1 cellular context compared by ENCODE assay signal in the genomic region with DNA sequence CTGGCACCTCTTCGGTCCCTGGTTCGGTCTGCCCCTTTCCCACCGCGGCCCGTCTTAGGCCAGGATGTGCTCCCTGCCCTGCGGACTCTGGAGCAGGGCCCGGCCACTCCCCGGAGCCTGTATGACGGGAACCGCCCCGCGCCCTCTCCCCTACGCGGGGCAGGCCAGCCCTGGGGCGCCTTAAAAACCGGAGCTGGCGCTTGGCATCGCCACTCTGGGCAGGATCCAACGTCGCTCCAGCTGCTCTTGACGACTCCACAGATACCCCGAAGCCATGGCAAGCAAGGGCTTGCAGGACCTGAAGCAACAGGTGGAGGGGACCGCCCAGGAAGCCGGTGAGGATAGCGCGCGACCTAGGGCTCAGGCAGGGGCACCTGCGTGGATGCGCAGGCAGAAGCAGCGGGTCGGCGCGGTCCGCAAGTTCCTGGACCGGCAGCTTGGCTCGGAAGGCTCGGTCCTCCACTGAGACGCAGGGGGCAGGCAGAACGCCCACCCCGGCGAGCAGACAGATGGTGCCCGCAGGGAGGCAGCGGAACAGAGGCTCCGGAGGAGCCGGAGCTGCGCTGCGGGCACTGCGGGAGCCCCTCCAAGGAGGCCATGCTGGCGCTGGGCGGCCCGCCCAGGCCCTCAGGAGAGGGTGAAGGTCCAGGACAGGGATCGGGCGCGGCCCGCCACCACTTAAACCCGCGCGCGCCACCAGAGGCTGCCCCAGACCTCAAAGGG.
TF ChIP-seq lines count a peak whose summit lies in the region.

A gene (plus strand): TSS at position 212 of the 723 bp plus-strand sequence. CDS start 63 bp downstream, at position 275.

TF ChIP-seq in HCT116, 20 proteins besides CTCF, POLR2A, EP300 and RAD21 (continued from another document):
- TF ChIP-seq, protein P1, sequence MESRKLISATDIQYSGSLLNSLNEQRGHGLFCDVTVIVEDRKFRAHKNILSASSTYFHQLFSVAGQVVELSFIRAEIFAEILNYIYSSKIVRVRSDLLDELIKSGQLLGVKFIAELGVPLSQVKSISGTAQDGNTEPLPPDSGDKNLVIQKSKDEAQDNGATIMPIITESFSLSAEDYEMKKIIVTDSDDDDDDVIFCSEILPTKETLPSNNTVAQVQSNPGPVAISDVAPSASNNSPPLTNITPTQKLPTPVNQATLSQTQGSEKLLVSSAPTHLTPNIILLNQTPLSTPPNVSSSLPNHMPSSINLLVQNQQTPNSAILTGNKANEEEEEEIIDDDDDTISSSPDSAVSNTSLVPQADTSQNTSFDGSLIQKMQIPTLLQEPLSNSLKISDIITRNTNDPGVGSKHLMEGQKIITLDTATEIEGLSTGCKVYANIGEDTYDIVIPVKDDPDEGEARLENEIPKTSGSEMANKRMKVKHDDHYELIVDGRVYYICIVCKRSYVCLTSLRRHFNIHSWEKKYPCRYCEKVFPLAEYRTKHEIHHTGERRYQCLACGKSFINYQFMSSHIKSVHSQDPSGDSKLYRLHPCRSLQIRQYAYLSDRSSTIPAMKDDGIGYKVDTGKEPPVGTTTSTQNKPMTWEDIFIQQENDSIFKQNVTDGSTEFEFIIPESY (IDR thresholded peaks at IDR 0.05; ENCODE audit: extremely low read depth, insufficient replicate concordance, low read length), result no peak
- no peak for TF ChIP-seq EZH2 (IDR thresholded peaks at IDR 0.05)
- no peak for TF ChIP-seq FOSL1 (IDR thresholded peaks at IDR 0.05; ENCODE audit: low read depth)
- TF ChIP-seq SIN3A (IDR thresholded peaks at IDR 0.05; ENCODE audit: low read depth), result no peak
- no peak for TF ChIP-seq JUND (IDR thresholded peaks at IDR 0.05)
- TF ChIP-seq CBX3 (IDR thresholded peaks at IDR 0.05; ENCODE audit: low read depth), result no peak
- TF ChIP-seq POLR2AphosphoS5 (IDR thresholded peaks at IDR 0.05; ENCODE audit: low read depth, low read length), result peak; percentile 98
- TF ChIP-seq YY1 (IDR thresholded peaks at IDR 0.05; ENCODE audit: extremely low read depth, insufficient replicate concordance, low read depth, low read length), result peak; percentile 56
- TF ChIP-seq TCF7L2 (IDR thresholded peaks at IDR 0.05; ENCODE audit: borderline replicate concordance, extremely low read depth, insufficient read depth, insufficient read length), result no peak
- TF ChIP-seq ZNF274 (IDR thresholded peaks at IDR 0.05; ENCODE audit: low read depth, low read length), result no peak
